ENCODE assay signal across 2 cellular contexts in genomic region chr3:111863942-111864341, GRCh38.
TF ChIP-seq lines count a peak whose summit lies in the region.

No MANE protein-coding gene starts in this region.

TF ChIP-seq in liver, 16 proteins besides CTCF, POLR2A, EP300 and RAD21 (continued from another document):
- TF ChIP-seq REST (IDR thresholded peaks at IDR 0.05), result no peak
- TF ChIP-seq HNF4G (IDR thresholded peaks at IDR 0.05), result no peak
- TF ChIP-seq SP1 (IDR thresholded peaks at IDR 0.05), result no peak
- TF ChIP-seq FOXA1 (IDR thresholded peaks at IDR 0.05), result no peak
- TF ChIP-seq GABPA (IDR thresholded peaks at IDR 0.05 in 1 of 2, conservative IDR thresholded peaks at IDR 0.05 in 1 of 2), result no peak
- no peak for TF ChIP-seq MAX (IDR thresholded peaks at IDR 0.05)
- no peak for TF ChIP-seq RXRA (IDR thresholded peaks at IDR 0.05)
- no peak for TF ChIP-seq ATF3 (IDR thresholded peaks at IDR 0.05)
- TF ChIP-seq EGR1 (IDR thresholded peaks at IDR 0.05; ENCODE audit: low read depth in 2 of 2), result no peak
- TF ChIP-seq YY1 (IDR thresholded peaks at IDR 0.05), result no peak
- TF ChIP-seq JUND (IDR thresholded peaks at IDR 0.05), result no peak

TF ChIP-seq in HepG2, 621 proteins besides CTCF, POLR2A, EP300 and RAD21 (continued from another document):
- TF ChIP-seq MLXIP (CRISPR knock-in tag; IDR thresholded peaks at IDR 0.05; ENCODE audit: borderline replicate concordance), result no peak
- no peak for TF ChIP-seq TBP (CRISPR knock-in tag; IDR thresholded peaks at IDR 0.05)
- no peak for TF ChIP-seq SNAPC2 (CRISPR knock-in tag; IDR thresholded peaks at IDR 0.05)
- TF ChIP-seq SNAPC5 (CRISPR knock-in tag; IDR thresholded peaks at IDR 0.05; ENCODE audit: borderline replicate concordance), result no peak
- TF ChIP-seq PITX1 (CRISPR knock-in tag; IDR thresholded peaks at IDR 0.05), result no peak
- no peak for TF ChIP-seq TRIM24 (CRISPR knock-in tag; IDR thresholded peaks at IDR 0.05)
